In genomic region chr7:21030237-21030636, GRCh38 we compare ENCODE assay signal across 19 cellular contexts.
"Had no signal": no experiment of that assay in that cellular context is flagged by ENCODE, and none has a peak within 500 bp of the region (broad histone marks: within the 10 kb centered on the region; RNA-seq: fewer than 3 reads in every experiment).

No MANE protein-coding gene starts in this region.

- H3K27ac Mint-ChIP-seq: activated CD8-positive, alpha-beta T cell treated with anti-CD3 and anti-CD28 coated beads for 36 hours; activated naive CD4-positive, alpha-beta T cell treated with anti-CD3 and anti-CD28 coated beads, Interleukin-2, amount 50 U/mL, for 72 hours; naive B cell; stimulated activated effector memory CD8-positive, alpha-beta T cell treated with anti-CD3 and anti-CD28 coated beads, Interleukin-12 subunit alpha, Interleukin-12 subunit beta, amount 100 ng/mL, for 72 hours had no signal

- H3K27ac ChIP-seq: esophagus muscularis mucosa, left lung, neutrophil, parathyroid adenoma, thoracic aorta, VCaP had no signal

- H3K9me3 Mint-ChIP-seq: activated CD8-positive, alpha-beta T cell treated with anti-CD3 and anti-CD28 coated beads for 36 hours; activated naive CD4-positive, alpha-beta T cell treated with anti-CD3 and anti-CD28 coated beads, Interleukin-2, amount 50 U/mL, for 72 hours; activated T-cell treated with anti-CD3 and anti-CD28 coated beads, Interleukin-2, amount 50 U/mL, for 4 hours; naive B cell; stimulated activated effector memory CD8-positive, alpha-beta T cell treated with anti-CD3 and anti-CD28 coated beads, Interleukin-12 subunit alpha, Interleukin-12 subunit beta, amount 100 ng/mL, for 72 hours had no signal

- H3K4me1 Mint-ChIP-seq: naive B cell; stimulated activated effector memory CD8-positive, alpha-beta T cell treated with anti-CD3 and anti-CD28 coated beads, Interleukin-12 subunit alpha, Interleukin-12 subunit beta, amount 100 ng/mL, for 72 hours had no signal

- H3K4me1 ChIP-seq: esophagus muscularis mucosa, left lung, parathyroid adenoma had no signal

- H3K36me3 Mint-ChIP-seq: activated naive CD4-positive, alpha-beta T cell treated with anti-CD3 and anti-CD28 coated beads, Interleukin-2, amount 50 U/mL, for 72 hours; naive B cell; stimulated activated effector memory CD8-positive, alpha-beta T cell treated with anti-CD3 and anti-CD28 coated beads, Interleukin-12 subunit alpha, Interleukin-12 subunit beta, amount 100 ng/mL, for 72 hours had no signal

- H3K36me3 ChIP-seq: esophagus muscularis mucosa, left lung, neutrophil, thoracic aorta had no signal

- H3K9me3 ChIP-seq: esophagus muscularis mucosa, left lung, neutrophil, thoracic aorta had no signal

- H3K4me3 Mint-ChIP-seq: activated CD8-positive, alpha-beta T cell treated with anti-CD3 and anti-CD28 coated beads for 36 hours; activated T-cell treated with anti-CD3 and anti-CD28 coated beads, Interleukin-2, amount 50 U/mL, for 4 hours; naive B cell; stimulated activated effector memory CD8-positive, alpha-beta T cell treated with anti-CD3 and anti-CD28 coated beads, Interleukin-12 subunit alpha, Interleukin-12 subunit beta, amount 100 ng/mL, for 72 hours had no signal

- H3K4me3 ChIP-seq: esophagus muscularis mucosa, left lung, thoracic aorta had no signal

- H3K27me3 ChIP-seq: neutrophil had no signal

- DNase-seq: activated CD4-positive, alpha-beta T cell treated with anti-CD3 and anti-CD28 coated beads for 48 hours; activated CD8-positive, alpha-beta T cell treated with anti-CD3 and anti-CD28 coated beads for 36 hours; activated effector memory CD4-positive, alpha-beta T cell treated with anti-CD3 and anti-CD28 coated beads, Interleukin-2, amount 50 U/mL, for 16 hours; activated T-cell treated with anti-CD3 and anti-CD28 coated beads, Interleukin-2, amount 50 U/mL, for 4 hours; hippocampal formation; islet precursor cell; left lung; mammary epithelial cell; naive B cell; stimulated activated CD4-positive, alpha-beta T cell treated with anti-CD3 and anti-CD28 coated beads, Interleukin-12 subunit alpha, Interleukin-12 subunit beta, amount 100 ng/mL, for 4 hours; T-helper 1 cell; T1000 had no signal

- H3K27me3 Mint-ChIP-seq: activated CD8-positive, alpha-beta T cell treated with anti-CD3 and anti-CD28 coated beads for 36 hours had no signal
